Comparison of ENCODE assay signal across 24 cellular contexts in the genomic region with DNA sequence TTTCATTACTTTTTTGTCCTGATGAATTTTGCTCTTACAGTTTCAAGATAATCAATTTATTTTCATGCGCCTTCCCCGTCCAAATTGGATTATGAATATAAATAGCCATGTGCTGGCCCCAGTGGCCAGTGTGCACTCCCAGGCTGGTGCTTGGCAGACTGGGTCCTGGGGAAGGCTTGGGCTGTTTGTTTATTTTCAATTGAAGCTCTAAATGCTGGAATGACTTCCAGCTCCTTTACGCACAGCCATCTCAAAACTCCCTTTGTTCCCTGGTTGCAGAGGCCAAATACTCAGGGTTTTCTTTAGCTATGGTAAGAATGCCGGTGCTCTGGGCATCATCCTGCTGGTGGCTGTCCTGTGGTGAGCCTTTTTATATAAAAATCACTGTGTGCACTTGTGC.
DNase-seq lines count a peak whose midpoint lies in the region; ATAC-seq lines count a peak whose summit lies in the region.
"Had no signal": no experiment of that assay in that cellular context is flagged by ENCODE, and none has a peak within 500 bp of the region (broad histone marks: within the 10 kb centered on the region; RNA-seq: fewer than 3 reads in every experiment).

No MANE protein-coding gene starts in this region.

- peak; percentile 33 for ATAC-seq in left ventricle myocardium superior
- ATAC-seq in HG02678 (IDR thresholded peaks at IDR 0.05; ENCODE audit: unreplicated experiment): no peak
- ATAC-seq: HCT116, psoas muscle, Right ventricle myocardium inferior had no signal

- H3K27me3 ChIP-seq in ectodermal cell (ENCODE audit: control insufficient read depth, insufficient read depth, low read length, poor library complexity, severe bottlenecking): no peaks in the 10 kb centered on the region
- H3K27me3 ChIP-seq in trophoblast cell (ENCODE audit: insufficient read depth, low read length): no peaks in the 10 kb centered on the region
- H3K27me3 ChIP-seq: tibial nerve had no signal

- no peak overlapping the region for H3K14ac ChIP-seq in trophoblast cell (ENCODE audit: low read length)

- no peaks in the 10 kb centered on the region for H3K79me1 ChIP-seq in trophoblast cell (ENCODE audit: low read length)

- WGBS in ectodermal cell, 2 experiments: 70 to 85% methylated on average over 4 of the region's 4 CpGs
- WGBS in mesodermal cell (ENCODE audit: insufficient coverage in 2 of 2), 2 experiments: 83% methylated on average over 1 of the region's 4 CpGs; no CpG with 5 or more reads in 1 of the 2 experiments
- no CpG with 5 or more reads among the region's 4 CpGs for WGBS in trophoblast cell (ENCODE audit: extremely low coverage, insufficient coverage, insufficient read length)

- H3K79me2 ChIP-seq in trophoblast cell (ENCODE audit: control insufficient read depth, insufficient read depth, low read length, poor library complexity): no peaks in the 10 kb centered on the region

- H2BK12ac ChIP-seq in trophoblast cell (ENCODE audit: low read length): no peak overlapping the region

- no peak overlapping the region for H3K4me2 ChIP-seq in trophoblast cell (ENCODE audit: low read length)

- no peak overlapping the region for H3K18ac ChIP-seq in trophoblast cell (ENCODE audit: low read length)

- H3K36me3 ChIP-seq in ectodermal cell (ENCODE audit: control insufficient read depth, insufficient read depth, low read length) (no peaks in the 10 kb centered on the region), mesodermal cell (ENCODE audit: control insufficient read depth, insufficient read depth, low read length) (no peaks in the 10 kb centered on the region), trophoblast cell (ENCODE audit: control insufficient read depth in 1 of 2, insufficient read depth in 2 of 2, low read length in 2 of 2) (no peaks in the 10 kb centered on the region)
- H3K36me3 ChIP-seq: tibial nerve had no signal

- no peak overlapping the region for H4K8ac ChIP-seq in trophoblast cell (ENCODE audit: low read depth, low read length)

- H3K4me1 ChIP-seq in ectodermal cell (ENCODE audit: control insufficient read depth, insufficient read depth, low read length) (peaks cover 7% of the 10 kb centered on the region), mesodermal cell (ENCODE audit: control insufficient read depth, insufficient read depth, low read length, poor library complexity, severe bottlenecking) (peaks cover 31% of the 10 kb centered on the region), trophoblast cell (ENCODE audit: control insufficient read depth in 1 of 2, insufficient read depth in 2 of 2, low read length in 2 of 2) (peaks cover 5 to 6% of the 10 kb centered on the region in 2 experiments)

- H3K4me3 ChIP-seq in ectodermal cell (ENCODE audit: insufficient read depth, low read depth, low read length) (no peak overlapping the region), mesodermal cell (ENCODE audit: extremely low read depth, insufficient read depth, low read length, poor library complexity, severe bottlenecking) (no peak overlapping the region), trophoblast cell (ENCODE audit: low read depth, low read length) (no peak overlapping the region)
- H3K4me3 ChIP-seq: psoas muscle, tibial nerve had no signal

- H3K27ac ChIP-seq in ectodermal cell (ENCODE audit: insufficient read depth, low read depth, low read length, poor library complexity, severe bottlenecking) (peak overlapping the region; percentile 32), mesodermal cell (ENCODE audit: low read depth, low read length, severe bottlenecking) (peak overlapping the region; percentile 67), trophoblast cell (ENCODE audit: low read depth, low read length) (no peak overlapping the region)
- H3K27ac ChIP-seq: HL-60, psoas muscle, tibial nerve had no signal

- H2BK120ac ChIP-seq in trophoblast cell (ENCODE audit: insufficient read depth, low read length, poor library complexity): no peak overlapping the region

- no peak overlapping the region for H2AFZ ChIP-seq in trophoblast cell (ENCODE audit: insufficient read depth, low read length, poor library complexity)

- no peak overlapping the region for H4K91ac ChIP-seq in trophoblast cell (ENCODE audit: low read depth, low read length)

- H3K9ac ChIP-seq in trophoblast cell (ENCODE audit: low read length): no peak overlapping the region

- intact Hi-C loops in left ventricle myocardium superior (cut with micrococcal nuclease) (no loop called here), cardiac septum (cut with DNase I) (no loop called here)

- no peak overlapping the region for H2BK5ac ChIP-seq in trophoblast cell (ENCODE audit: low read depth, low read length, poor library complexity)

- DNase-seq in left ventricle myocardium superior (no peak), cardiac septum (ENCODE audit: low spot score) (no peak), trophoblast cell (no peak), DMS53 (lab: John Stamatoyannopoulos, UW) (no peak)
- DNase-seq in activated naive CD4-positive, alpha-beta T cell treated with Interleukin-2 at 50 U/mL for 16 hours: no peak
- DNase-seq: activated CD4-positive, alpha-beta T cell treated with anti-CD3 and anti-CD28 coated beads, Interleukin-2, amount 10 ng/mL, durations not matched to agents 7 days and 5 days; activated gamma-delta T cell treated with Interleukin-2 at 50 U/mL for 16 hours; activated T-cell treated with anti-CD3 and anti-CD28 coated beads, Interleukin-2, amount 50 U/mL, for 24 hours; Caco-2; DND-41; mesenchymal stem cell; NCI-H187; NCI-H2171 treated with DMSO at 0.1 percent for 48 hours; NCI-H524; psoas muscle; SW 1271; T1000 had no signal

- no peak overlapping the region for H2AK5ac ChIP-seq in trophoblast cell (ENCODE audit: low read length)

- H4K12ac ChIP-seq in trophoblast cell (ENCODE audit: low read depth, low read length): no peak overlapping the region

- H3K9me3 ChIP-seq in ectodermal cell (ENCODE audit: control insufficient read depth, low read length) (no peaks in the 10 kb centered on the region), mesodermal cell (ENCODE audit: control insufficient read depth, low read length) (no peaks in the 10 kb centered on the region), trophoblast cell (ENCODE audit: insufficient read depth, low read depth, low read length) (peaks cover 3% of the 10 kb centered on the region)
- H3K9me3 ChIP-seq: Caco-2, psoas muscle, tibial nerve had no signal

- H3K23ac ChIP-seq in trophoblast cell (ENCODE audit: low read length): no peak overlapping the region

- H3K4ac ChIP-seq in trophoblast cell (ENCODE audit: low read depth, low read length): no peak overlapping the region
